In the genomic region with DNA sequence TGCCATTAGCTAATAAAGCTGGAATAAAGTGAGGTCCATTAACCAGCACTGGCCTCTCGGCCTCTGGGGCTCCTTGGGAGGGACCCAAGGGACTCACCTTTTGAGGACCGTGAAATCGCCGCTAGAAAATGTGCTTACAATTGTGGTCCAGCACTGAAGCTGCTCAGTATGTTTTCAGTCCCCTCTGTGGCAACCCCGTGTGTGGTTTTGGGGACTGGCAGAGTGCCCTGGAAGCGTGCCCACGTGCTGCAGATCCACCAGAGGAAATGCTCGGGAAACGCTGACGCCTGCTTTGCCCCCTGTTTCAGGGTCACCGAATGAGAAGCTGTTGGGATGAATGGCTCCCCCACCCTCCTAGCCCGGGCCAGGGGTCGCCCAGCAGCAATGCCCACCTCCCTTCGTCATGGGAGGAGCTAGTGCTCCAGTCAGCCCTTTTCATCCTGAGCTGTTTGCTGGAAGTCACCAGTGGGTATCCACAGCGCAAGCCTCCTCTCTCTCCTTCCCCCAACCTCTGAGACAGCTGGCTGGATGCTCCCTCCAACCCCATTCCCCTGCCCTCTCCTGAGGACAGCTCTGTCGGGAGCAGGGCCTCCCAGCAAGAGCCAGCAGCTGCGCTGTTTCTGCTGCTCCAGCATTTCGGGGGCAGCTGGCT, we compare ENCODE assay signal across 8 cellular contexts. TPM values are rescaled to one million over a fixed set of nuclear protein-coding genes. Genes with fewer than 3 reads are reported as not detected.
DNase-seq lines count a peak whose midpoint lies in the region; ATAC-seq and TF ChIP-seq lines count a peak whose summit lies in the region.

No MANE protein-coding gene starts in this region.

- H3K27me3 ChIP-seq in kidney epithelial cell (ENCODE audit: control insufficient read depth, insufficient read depth, low read length), result no peaks in the 10 kb centered on the region

- no peaks in the 10 kb centered on the region for H3K9me3 Mint-ChIP-seq in brain

- no peak for TF ChIP-seq CTCF in brain (conservative IDR thresholded peaks at IDR 0.05)
- no peak for TF ChIP-seq CTCF in kidney epithelial cell (IDR thresholded peaks at IDR 0.05; ENCODE audit: insufficient read depth, low read length, poor library complexity, severe bottlenecking)

- H3K4me3 Mint-ChIP-seq in brain, result no peak overlapping the region

- ATAC-seq in stimulated activated naive CD8-positive, alpha-beta T cell treated with anti-CD3 and anti-CD28 coated beads, Interleukin-15, Interleukin-2, amounts not matched to agents 100 U/mL and 50 U/mL, for 24 hours, result no peak
- ATAC-seq in HG02642 (IDR thresholded peaks at IDR 0.05; ENCODE audit: poor library complexity, unreplicated experiment), result no peak
- ATAC-seq in GM21825 (IDR thresholded peaks at IDR 0.05; ENCODE audit: unreplicated experiment), result no peak

- peak; percentile 35 for DNase-seq in COLO829 (ENCODE audit: low spot score)
- DNase-seq in NCI-H1092 treated with DMSO at 0.1 percent for 48 hours (lab: John Stamatoyannopoulos, UW), result peak; percentile 30
- peak; percentile 34 for DNase-seq in kidney epithelial cell (ENCODE audit: low read depth)
- DNase-seq in stimulated activated naive CD8-positive, alpha-beta T cell treated with anti-CD3 and anti-CD28 coated beads, Interleukin-15, Interleukin-2, amounts not matched to agents 100 U/mL and 50 U/mL, for 24 hours, result peak; percentile 37
- no peak for DNase-seq in NCI-H2227 (lab: John Stamatoyannopoulos, UW; ENCODE audit: unreplicated experiment)

- no peaks in the 10 kb centered on the region for H3K27me3 Mint-ChIP-seq in brain

- H3K4me3 ChIP-seq in kidney epithelial cell (ENCODE audit: low read depth, low read length), result no peak overlapping the region

- H3K36me3 Mint-ChIP-seq in brain, result no peaks in the 10 kb centered on the region

- H3K27ac Mint-ChIP-seq in brain, result peak overlapping the region in 3 of 5 experiments; percentile 61 to 87 (median 83)

- peaks cover 27% of the 10 kb centered on the region for H3K4me1 Mint-ChIP-seq in brain

- no peaks in the 10 kb centered on the region for H3K36me3 ChIP-seq in kidney epithelial cell (ENCODE audit: control insufficient read depth, insufficient read depth, low read length)

RNA-seq across cellular contexts. Expression of a gene that starts 33.1 kb away (rescaled TPM):
- polyA plus RNA-seq in brain (ENCODE audit: insufficient read depth, low read depth, low replicate concordance), result 22.2 TPM
- total RNA-seq in kidney epithelial cell, result 7.3 and 10.5 TPM in 2 replicates

RNA-seq across cellular contexts. Expression of a gene that starts 47.8 kb away (rescaled TPM):
- polyA plus RNA-seq in brain (ENCODE audit: insufficient read depth, low read depth, low replicate concordance), result 0.61 TPM
- total RNA-seq in kidney epithelial cell, result 6.5 and 7.3 TPM in 2 replicates
